In genomic region chr2:172107690-172108586, GRCh38 we compare ENCODE assay signal across 20 cellular contexts. TPM values are rescaled to one million over a fixed set of nuclear protein-coding genes. Genes with fewer than 3 reads are reported as not detected.
DNase-seq lines count a peak whose midpoint lies in the region; ATAC-seq lines count a peak whose summit lies in the region.
"Had no signal": no experiment of that assay in that cellular context is flagged by ENCODE, and none has a peak within 500 bp of the region (broad histone marks: within the 10 kb centered on the region; RNA-seq: fewer than 3 reads in every experiment).

No MANE protein-coding gene starts in this region.

- peak overlapping the region; percentile 31 for H3K4me3 Mint-ChIP-seq in activated naive CD4-positive, alpha-beta T cell treated with anti-CD3 and anti-CD28 coated beads, Interleukin-2, amount 10 ng/mL, durations not matched to agents 7 days and 5 days
- peak overlapping the region in 3 of 4 donors; percentile 15 to 72 (median 30) for H3K4me3 Mint-ChIP-seq in IgD-negative memory B cell
- H3K4me3 Mint-ChIP-seq in stimulated activated naive CD8-positive, alpha-beta T cell treated with anti-CD3 and anti-CD28 coated beads, Interleukin-15, amount 100 ng/mL, for 72 hours = peak overlapping the region; percentile 62 to 72
- H3K4me3 Mint-ChIP-seq: stimulated activated memory B cell treated with anti-CD40 and anti-IgM and Interleukin-4, amounts not matched to agents 10 μg/mL and 1 μg/mL and 100 μg/mL, for 72 hours had no signal

- H3K36me3 Mint-ChIP-seq in activated naive CD4-positive, alpha-beta T cell treated with anti-CD3 and anti-CD28 coated beads, Interleukin-2, amount 10 ng/mL, durations not matched to agents 7 days and 5 days = peaks cover 4% of the 10 kb centered on the region
- peaks cover 0 to 13% of the 10 kb centered on the region in 2 donors for H3K36me3 Mint-ChIP-seq in activated naive CD4-positive, alpha-beta T cell treated with anti-CD3 and anti-CD28 coated beads, Interleukin-2, amount 50 U/mL, for 72 hours
- H3K36me3 Mint-ChIP-seq in IgD-negative memory B cell = peaks cover 1% of the 10 kb centered on the region

- DNase-seq in activated naive CD4-positive, alpha-beta T cell treated with anti-CD3 and anti-CD28 coated beads, Interleukin-2, amount 10 ng/mL, durations not matched to agents 7 days and 5 days = no peak
- DNase-seq in activated naive CD4-positive, alpha-beta T cell treated with anti-CD3 and anti-CD28 coated beads, Interleukin-2, amount 50 U/mL, for 72 hours (ENCODE audit: low spot score in 2 of 2) = no peak
- DNase-seq in left kidney (ENCODE audit: low read depth, low spot score) (peak; percentile 11), NCI-H1694 treated with DMSO at 0.1 percent for 48 hours (lab: John Stamatoyannopoulos, UW) (no peak), NCI-H2029 (lab: John Stamatoyannopoulos, UW) (no peak), NCI-H146 (lab: John Stamatoyannopoulos, UW) (no peak)
- peak in 1 of 2 donors; percentile 14 for DNase-seq in stimulated activated naive CD8-positive, alpha-beta T cell treated with anti-CD3 and anti-CD28 coated beads, Interleukin-15, amount 100 ng/mL, for 72 hours
- DNase-seq: activated CD4-positive, alpha-beta T cell treated with anti-CD3 and anti-CD28 coated beads for 1 hour; body of pancreas; dermis blood vessel endothelial cell; head of caudate nucleus; kidney; NCI-H226; SHP77 treated with DMSO at 0.1 percent for 48 hours had no signal

- ATAC-seq in activated naive CD4-positive, alpha-beta T cell treated with anti-CD3 and anti-CD28 coated beads, Interleukin-2, amount 50 U/mL, for 72 hours = no peak
- ATAC-seq in stimulated activated naive CD8-positive, alpha-beta T cell treated with anti-CD3 and anti-CD28 coated beads, Interleukin-15, amount 100 ng/mL, for 72 hours = no peak
- ATAC-seq: body of pancreas; pancreas; stimulated activated memory B cell treated with anti-CD40 and anti-IgM and Interleukin-4, amounts not matched to agents 10 μg/mL and 1 μg/mL and 100 μg/mL, for 72 hours had no signal

- no peaks in the 10 kb centered on the region for H3K9me3 Mint-ChIP-seq in activated naive CD4-positive, alpha-beta T cell treated with anti-CD3 and anti-CD28 coated beads, Interleukin-2, amount 10 ng/mL, durations not matched to agents 7 days and 5 days
- no peaks in the 10 kb centered on the region for H3K9me3 Mint-ChIP-seq in activated naive CD4-positive, alpha-beta T cell treated with anti-CD3 and anti-CD28 coated beads, Interleukin-2, amount 50 U/mL, for 72 hours
- H3K9me3 Mint-ChIP-seq in IgD-negative memory B cell = peaks cover 0 to 7% (median 4%) of the 10 kb centered on the region in 3 donors
- no peaks in the 10 kb centered on the region for H3K9me3 Mint-ChIP-seq in stimulated activated naive CD8-positive, alpha-beta T cell treated with anti-CD3 and anti-CD28 coated beads, Interleukin-15, amount 100 ng/mL, for 72 hours
- H3K9me3 Mint-ChIP-seq: activated T-helper 1 cell treated with anti-CD3 and anti-CD28 coated beads, Interleukin-12 subunit alpha, Interleukin-12 subunit beta, Interleukin-2, Interleukin-4 antibody, amounts not matched to agents 30 ng/mL and 10 ng/mL and 1 ng/mL, durations not matched to agents 14 hours and 24 hours and 36 hours; stimulated activated memory B cell treated with anti-CD40 and anti-IgM and Interleukin-4, amounts not matched to agents 10 μg/mL and 1 μg/mL and 100 μg/mL, for 72 hours had no signal

- peaks cover 82% of the 10 kb centered on the region for H3K27me3 Mint-ChIP-seq in activated naive CD4-positive, alpha-beta T cell treated with anti-CD3 and anti-CD28 coated beads, Interleukin-2, amount 10 ng/mL, durations not matched to agents 7 days and 5 days
- peaks cover 53% of the 10 kb centered on the region for H3K27me3 Mint-ChIP-seq in IgD-negative memory B cell
- peaks cover 83% of the 10 kb centered on the region for H3K27me3 Mint-ChIP-seq in stimulated activated naive CD8-positive, alpha-beta T cell treated with anti-CD3 and anti-CD28 coated beads, Interleukin-15, amount 100 ng/mL, for 72 hours

- CTCF ChIA-PET in activated naive CD4-positive, alpha-beta T cell treated with anti-CD3 and anti-CD28 coated beads, Interleukin-2, amount 10 ng/mL, durations not matched to agents 7 days and 5 days (lab: Charles Lee) = interaction anchor here (1.7 to 7.9 kb wide), 5 partner anchors 16 to 403 kb away, joined by 7 to 103 read pairs (median 8); no protein-coding TSS in a partner anchor

- H3K27ac Mint-ChIP-seq in activated naive CD4-positive, alpha-beta T cell treated with anti-CD3 and anti-CD28 coated beads, Interleukin-2, amount 10 ng/mL, durations not matched to agents 7 days and 5 days = peak overlapping the region; percentile 42
- H3K27ac Mint-ChIP-seq in activated naive CD4-positive, alpha-beta T cell treated with anti-CD3 and anti-CD28 coated beads, Interleukin-2, amount 50 U/mL, for 72 hours = peak overlapping the region in 1 of 2 donors; percentile 50
- peak overlapping the region; percentile 62 to 80 (median 69) for H3K27ac Mint-ChIP-seq in IgD-negative memory B cell
- H3K27ac Mint-ChIP-seq in stimulated activated naive CD8-positive, alpha-beta T cell treated with anti-CD3 and anti-CD28 coated beads, Interleukin-15, amount 100 ng/mL, for 72 hours = no peak overlapping the region
- H3K27ac Mint-ChIP-seq: activated T-helper 1 cell treated with anti-CD3 and anti-CD28 coated beads, Interleukin-12 subunit alpha, Interleukin-12 subunit beta, Interleukin-2, Interleukin-4 antibody, amounts not matched to agents 30 ng/mL and 10 ng/mL and 1 ng/mL, durations not matched to agents 14 hours and 24 hours and 36 hours; stimulated activated memory B cell treated with anti-CD40 and anti-IgM and Interleukin-4, amounts not matched to agents 10 μg/mL and 1 μg/mL and 100 μg/mL, for 72 hours had no signal

- peaks cover 47% of the 10 kb centered on the region for H3K4me1 Mint-ChIP-seq in activated naive CD4-positive, alpha-beta T cell treated with anti-CD3 and anti-CD28 coated beads, Interleukin-2, amount 10 ng/mL, durations not matched to agents 7 days and 5 days
- peaks cover 10 to 25% (median 10%) of the 10 kb centered on the region in 3 donors for H3K4me1 Mint-ChIP-seq in IgD-negative memory B cell
- H3K4me1 Mint-ChIP-seq in stimulated activated naive CD8-positive, alpha-beta T cell treated with anti-CD3 and anti-CD28 coated beads, Interleukin-15, amount 100 ng/mL, for 72 hours = peaks cover 61% of the 10 kb centered on the region

RNA-seq across cellular contexts. Expression of gene DLX2, which starts 5.2 kb away (rescaled TPM):
- not detected for total RNA-seq in activated naive CD4-positive, alpha-beta T cell treated with anti-CD3 and anti-CD28 coated beads, Interleukin-2, amount 50 U/mL, for 72 hours
- polyA plus RNA-seq in IgD-negative memory B cell = not detected
- total RNA-seq: activated T-helper 1 cell treated with anti-CD3 and anti-CD28 coated beads, Interleukin-12 subunit alpha, Interleukin-12 subunit beta, Interleukin-2, Interleukin-4 antibody, amounts not matched to agents 30 ng/mL and 10 ng/mL and 1 ng/mL, durations not matched to agents 14 hours and 24 hours and 36 hours; body of pancreas; dermis blood vessel endothelial cell; esophagus muscularis mucosa; kidney; pancreas; urinary bladder had no signal
- polyA plus RNA-seq: pancreas had no signal

RNA-seq across cellular contexts. Expression of gene DLX1, which starts 22.6 kb away (rescaled TPM):
- not detected for total RNA-seq in activated naive CD4-positive, alpha-beta T cell treated with anti-CD3 and anti-CD28 coated beads, Interleukin-2, amount 50 U/mL, for 72 hours
- polyA plus RNA-seq in IgD-negative memory B cell = not detected
- total RNA-seq: activated T-helper 1 cell treated with anti-CD3 and anti-CD28 coated beads, Interleukin-12 subunit alpha, Interleukin-12 subunit beta, Interleukin-2, Interleukin-4 antibody, amounts not matched to agents 30 ng/mL and 10 ng/mL and 1 ng/mL, durations not matched to agents 14 hours and 24 hours and 36 hours; body of pancreas; dermis blood vessel endothelial cell; kidney had no signal

Comparison
In these comparisons a context has a peak if more than half of its experiments do, and no peak if none do; other contexts are left out.
1. H3K27ac Mint-ChIP-seq: peak in activated naive CD4-positive, alpha-beta T cell treated with anti-CD3 and anti-CD28 coated beads, Interleukin-2, amount 10 ng/mL, durations not matched to agents 7 days and 5 days (single experiment) and IgD-negative memory B cell (3 of 3); none in stimulated activated naive CD8-positive, alpha-beta T cell treated with anti-CD3 and anti-CD28 coated beads, Interleukin-15, amount 100 ng/mL, for 72 hours (0 of 2).
2. Peak in every context shown above with its lines, with median percentiles within 50 percentile points of each other: H3K4me3 Mint-ChIP-seq.